8 cellular contexts compared by ENCODE assay signal in the genomic region with DNA sequence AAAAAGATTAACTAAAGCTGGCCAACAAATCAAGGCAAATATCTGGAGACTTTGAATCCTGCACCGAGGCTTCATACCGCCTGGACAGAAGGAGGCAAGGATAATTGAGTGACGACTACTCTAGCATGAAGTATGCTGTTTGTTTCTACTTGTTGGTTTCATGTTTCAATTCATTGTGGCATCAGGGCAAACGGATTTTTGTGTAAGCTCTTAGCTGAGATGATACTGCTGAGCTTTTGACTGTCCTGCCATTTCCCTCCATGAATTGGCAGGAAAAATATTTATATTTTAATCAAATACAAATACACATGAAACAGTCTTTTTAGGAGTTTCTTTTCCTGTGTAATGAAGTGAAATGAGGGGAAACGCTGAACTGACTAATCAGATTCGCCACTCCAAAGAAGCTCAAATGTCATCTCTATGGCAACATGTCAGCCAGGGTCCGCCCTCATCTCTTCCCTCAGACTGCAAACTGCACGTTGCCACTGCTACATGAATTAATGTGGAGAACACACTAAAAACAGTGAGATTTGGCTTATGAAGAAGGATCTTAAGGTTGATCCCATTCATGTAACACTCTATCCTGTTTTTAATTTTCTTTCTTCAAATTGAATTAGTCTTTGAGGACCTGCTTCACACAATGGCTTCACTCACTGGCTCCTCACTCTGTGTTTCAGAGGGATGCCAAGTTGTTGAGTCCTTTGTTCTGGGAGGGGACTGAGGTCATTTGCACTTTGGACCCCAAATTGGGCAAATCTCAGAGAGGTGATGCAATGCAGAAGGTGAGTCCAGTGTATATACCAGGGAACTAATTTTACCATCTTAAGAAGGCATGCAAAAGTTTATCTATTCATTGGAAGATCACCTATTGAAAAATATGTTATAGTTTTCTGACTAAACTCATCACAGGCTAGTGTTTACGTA.
DNase-seq lines count a peak whose midpoint lies in the region; ATAC-seq lines count a peak whose summit lies in the region.

No MANE protein-coding gene starts in this region.

- no peak for ATAC-seq in naive thymus-derived CD8-positive, alpha-beta T cell
- no peak for ATAC-seq in HG03442 (IDR thresholded peaks at IDR 0.05; ENCODE audit: unreplicated experiment)

- DNase-seq in COLO829 (ENCODE audit: low spot score) (peak; percentile 30), NCI-H146 (lab: John Stamatoyannopoulos, UW) (peak; percentile 71), amniotic stem cell (lab: John Stamatoyannopoulos, UW) (peak; percentile 31), lung microvascular endothelial cell (ENCODE audit: low read depth in 2 of 2) (peak; percentile 5 to 34), NOMO-1 (lab: John Stamatoyannopoulos, UW; ENCODE audit: unreplicated experiment in 2 of 2) (no peak), putamen (ENCODE audit: low spot score) (no peak)
- no peak for DNase-seq in naive thymus-derived CD8-positive, alpha-beta T cell

- H3K27me3 Mint-ChIP-seq in naive thymus-derived CD8-positive, alpha-beta T cell: peaks cover 0 to 9% (median 0%) of the 10 kb centered on the region in 5 donors

- H3K9me3 Mint-ChIP-seq in naive thymus-derived CD8-positive, alpha-beta T cell: no peaks in the 10 kb centered on the region

- POLR2A ChIA-PET in naive thymus-derived CD8-positive, alpha-beta T cell (lab: Charles Lee): no interaction called here

- no peak overlapping the region for H3K27ac Mint-ChIP-seq in naive thymus-derived CD8-positive, alpha-beta T cell

- no peak overlapping the region for H3K4me3 Mint-ChIP-seq in naive thymus-derived CD8-positive, alpha-beta T cell

- no peaks in the 10 kb centered on the region for H3K36me3 Mint-ChIP-seq in naive thymus-derived CD8-positive, alpha-beta T cell

- no peaks in the 10 kb centered on the region for H3K4me1 Mint-ChIP-seq in naive thymus-derived CD8-positive, alpha-beta T cell

Comparison
In these comparisons a context has a peak if more than half of its experiments do, and no peak if none do; other contexts are left out.
1. DNase-seq: peak in COLO829 (single experiment), NCI-H146 (single experiment), amniotic stem cell (single experiment) and lung microvascular endothelial cell (2 of 2); none in NOMO-1 (0 of 2), naive thymus-derived CD8-positive, alpha-beta T cell (0 of 10) and putamen (single experiment).